ENCODE assay signal across 16 cellular contexts in the genomic region with DNA sequence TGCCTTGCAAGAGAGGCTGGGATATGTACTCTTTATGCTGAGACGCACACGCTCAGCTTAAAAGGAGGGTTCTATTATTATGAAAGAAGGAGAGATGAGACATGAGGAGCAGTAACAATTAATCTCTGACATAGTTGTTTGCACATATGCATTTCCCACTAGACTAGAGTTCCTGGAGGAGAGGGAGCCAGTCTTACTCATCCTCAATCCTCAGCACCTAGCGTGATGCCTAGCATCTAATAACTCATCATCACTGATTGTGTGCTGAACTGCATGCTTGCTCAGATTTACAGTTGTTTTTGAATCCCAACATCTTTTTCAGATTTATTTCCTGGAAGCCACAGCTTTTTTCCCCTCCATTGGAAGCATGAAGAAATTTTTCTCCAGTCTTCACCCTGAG. TPM values are rescaled to one million over a fixed set of nuclear protein-coding genes. Genes with fewer than 3 reads are reported as not detected.
DNase-seq lines count a peak whose midpoint lies in the region; ATAC-seq and TF ChIP-seq lines count a peak whose summit lies in the region.
"Had no signal": no experiment of that assay in that cellular context is flagged by ENCODE, and none has a peak within 500 bp of the region (broad histone marks: within the 10 kb centered on the region; RNA-seq: fewer than 3 reads in every experiment).

No MANE protein-coding gene starts in this region.

- H3K4me1 Mint-ChIP-seq in activated CD4-positive, alpha-beta memory T cell treated with anti-CD3 and anti-CD28 coated beads, Interleukin-2, amount 10 ng/mL, durations not matched to agents 7 days and 5 days, result no peaks in the 10 kb centered on the region

- H3K27me3 Mint-ChIP-seq in activated CD4-positive, alpha-beta memory T cell treated with anti-CD3 and anti-CD28 coated beads, Interleukin-2, amount 10 ng/mL, durations not matched to agents 7 days and 5 days, result no peaks in the 10 kb centered on the region

- ATAC-seq in esophagus mucosa (peak; percentile 25), left ventricle myocardium superior (no peak), HG02870 (IDR thresholded peaks at IDR 0.05; ENCODE audit: unreplicated experiment) (no peak)
- ATAC-seq: CD8-positive, alpha-beta T cell had no signal

- POLR2A ChIA-PET in activated CD4-positive, alpha-beta memory T cell treated with anti-CD3 and anti-CD28 coated beads, Interleukin-2, amount 10 ng/mL, durations not matched to agents 7 days and 5 days (lab: Charles Lee), result no interaction called here

- H3K9me3 Mint-ChIP-seq in activated CD4-positive, alpha-beta memory T cell treated with anti-CD3 and anti-CD28 coated beads, Interleukin-2, amount 10 ng/mL, durations not matched to agents 7 days and 5 days, result no peaks in the 10 kb centered on the region
- H3K9me3 Mint-ChIP-seq: CD8-positive, alpha-beta T cell; HFFc6 had no signal

- intact Hi-C loops in left ventricle myocardium superior (cut with micrococcal nuclease), result no loop called here

- no peak overlapping the region for H3K4me3 ChIP-seq in AG09309 (ENCODE audit: control insufficient read depth, low read depth, low read length)

- H3K4me3 Mint-ChIP-seq in activated CD4-positive, alpha-beta memory T cell treated with anti-CD3 and anti-CD28 coated beads, Interleukin-2, amount 10 ng/mL, durations not matched to agents 7 days and 5 days, result no peak overlapping the region
- H3K4me3 Mint-ChIP-seq: CD14-positive monocyte; CD8-positive, alpha-beta T cell; HFFc6 had no signal

- CTCF ChIA-PET in activated CD4-positive, alpha-beta memory T cell treated with anti-CD3 and anti-CD28 coated beads, Interleukin-2, amount 10 ng/mL, durations not matched to agents 7 days and 5 days (lab: Charles Lee), result no interaction called here

- H3K27ac Mint-ChIP-seq in activated CD4-positive, alpha-beta memory T cell treated with anti-CD3 and anti-CD28 coated beads, Interleukin-2, amount 10 ng/mL, durations not matched to agents 7 days and 5 days, result no peak overlapping the region
- H3K27ac Mint-ChIP-seq: CD14-positive monocyte, HFFc6 had no signal

- no peak for TF ChIP-seq CTCF in AG09309 (IDR thresholded peaks at IDR 0.05; ENCODE audit: control insufficient read depth, insufficient read depth, low read depth, low read length, missing control alignments)

- DNase-seq in AG09309 (ENCODE audit: low read depth), result peak; percentile 14
- peak; percentile 16 for DNase-seq in GM04503 (ENCODE audit: low read depth)
- peak; percentile 61 for DNase-seq in NCI-H226
- no peak for DNase-seq in activated CD4-positive, alpha-beta memory T cell treated with anti-CD3 and anti-CD28 coated beads, Interleukin-2, amount 10 ng/mL, durations not matched to agents 7 days and 5 days
- no peak for DNase-seq in left ventricle myocardium superior
- DNase-seq in stimulated activated CD4-positive, alpha-beta T cell treated with anti-CD3 and anti-CD28 coated beads, Interleukin-1b, Interleukin-23, amount 100 ng/mL, for 48 hours, result no peak
- DNase-seq: 8988T; CD8-positive, alpha-beta T cell; COR-L47; DND-41; GF-D8; HCEC 1CT; HFFc6 had no signal

- no peaks in the 10 kb centered on the region for H3K36me3 Mint-ChIP-seq in activated CD4-positive, alpha-beta memory T cell treated with anti-CD3 and anti-CD28 coated beads, Interleukin-2, amount 10 ng/mL, durations not matched to agents 7 days and 5 days (ENCODE audit: low read depth)
- H3K36me3 Mint-ChIP-seq: CD14-positive monocyte; CD8-positive, alpha-beta T cell had no signal

RNA-seq across cellular contexts. Expression of a gene that starts 35.5 kb away (rescaled TPM):
- total RNA-seq in esophagus mucosa (1.4 TPM), left ventricle myocardium superior (0.17 TPM)
- 1 to 10 TPM; 1.5 to 1.6 TPM for total RNA-seq in activated CD4-positive, alpha-beta memory T cell treated with anti-CD3 and anti-CD28 coated beads, Interleukin-2, amount 10 ng/mL, durations not matched to agents 7 days and 5 days

Comparison
In these comparisons a context has a peak if more than half of its experiments do, and no peak if none do; other contexts are left out.
1. DNase-seq: peak in AG09309 (single experiment), GM04503 (single experiment) and NCI-H226 (single experiment); none in activated CD4-positive, alpha-beta memory T cell treated with anti-CD3 and anti-CD28 coated beads, Interleukin-2, amount 10 ng/mL, durations not matched to agents 7 days and 5 days (single experiment), left ventricle myocardium superior (single experiment) and stimulated activated CD4-positive, alpha-beta T cell treated with anti-CD3 and anti-CD28 coated beads, Interleukin-1b, Interleukin-23, amount 100 ng/mL, for 48 hours (single experiment).